In genomic region chr15:28096720-28097431, GRCh38 we compare ENCODE assay signal across 7 cellular contexts. TPM values are rescaled to one million over a fixed set of nuclear protein-coding genes. Genes with fewer than 3 reads are reported as not detected.
DNase-seq lines count a peak whose midpoint lies in the region; ATAC-seq, FAIRE-seq and TF ChIP-seq lines count a peak whose summit lies in the region.

No MANE protein-coding gene starts in this region.

- no peak for FAIRE-seq in kidney (lab: Jason Lieb, UNC)

- no peak for TF ChIP-seq EP300 in stomach (IDR thresholded peaks at IDR 0.05)

- H3K36me3 Mint-ChIP-seq in activated naive CD8-positive, alpha-beta T cell treated with anti-CD3 and anti-CD28 coated beads, Interleukin-2, amount 10 ng/mL, durations not matched to agents 7 days and 5 days: no peaks in the 10 kb centered on the region

- intact Hi-C loops in kidney (cut with DNase I) (no loop called here), stomach (cut with DNase I; ENCODE audit: low total_unique reads) (no loop called here)

- in situ Hi-C loops in GM13977 (cut with MboI; ENCODE audit: low pct_unique_long_range_greater_than_20kb, low sequenced_read_pairs, unreplicated experiment): no loop called here

- H3K9me3 ChIP-seq in kidney (ENCODE audit: control insufficient read depth in 1 of 2, low read length in 2 of 2) (no peaks in the 10 kb centered on the region), stomach (peaks cover 0 to 4% (median 1%) of the 10 kb centered on the region in 4 donors)

- TF ChIP-seq CTCF in kidney (IDR thresholded peaks at IDR 0.05; ENCODE audit: borderline replicate concordance, extremely low read depth, insufficient read depth): no peak
- no peak for TF ChIP-seq CTCF in stomach (IDR thresholded peaks at IDR 0.05)
- TF ChIP-seq CTCF in GM13977 (IDR thresholded peaks at IDR 0.05; ENCODE audit: extremely low read depth, insufficient read depth, missing control alignments): no peak

- peak overlapping the region; percentile 92 for H3K4me3 Mint-ChIP-seq in activated naive CD8-positive, alpha-beta T cell treated with anti-CD3 and anti-CD28 coated beads, Interleukin-2, amount 10 ng/mL, durations not matched to agents 7 days and 5 days

- no peak for TF ChIP-seq POLR2A in stomach (IDR thresholded peaks at IDR 0.05)

- ATAC-seq in HG02759 (IDR thresholded peaks at IDR 0.05; ENCODE audit: unreplicated experiment) (peak; percentile 3), GM21786 (IDR thresholded peaks at IDR 0.05; ENCODE audit: unreplicated experiment) (no peak)
- ATAC-seq in activated naive CD8-positive, alpha-beta T cell treated with anti-CD3 and anti-CD28 coated beads, Interleukin-2, amount 10 ng/mL, durations not matched to agents 7 days and 5 days (ENCODE audit: low read depth): no peak

- H3K4me1 ChIP-seq in kidney (ENCODE audit: control insufficient read depth in 1 of 2, insufficient read depth in 1 of 2, low read depth in 1 of 2, low read length in 2 of 2) (peaks cover 4 to 21% of the 10 kb centered on the region in 2 donors), stomach (peaks cover 46 to 51% (median 46%) of the 10 kb centered on the region in 4 donors)

- H3K36me3 ChIP-seq in kidney (ENCODE audit: control insufficient read depth in 1 of 2, insufficient read depth in 2 of 2, low read length in 2 of 2): no peaks in the 10 kb centered on the region
- no peaks in the 10 kb centered on the region for H3K36me3 ChIP-seq in stomach

- no peaks in the 10 kb centered on the region for H3K9me3 Mint-ChIP-seq in activated naive CD8-positive, alpha-beta T cell treated with anti-CD3 and anti-CD28 coated beads, Interleukin-2, amount 10 ng/mL, durations not matched to agents 7 days and 5 days

- peaks cover 5 to 96% (median 55%) of the 10 kb centered on the region in 3 donors for H3K27me3 ChIP-seq in stomach

- H3K4me1 Mint-ChIP-seq in activated naive CD8-positive, alpha-beta T cell treated with anti-CD3 and anti-CD28 coated beads, Interleukin-2, amount 10 ng/mL, durations not matched to agents 7 days and 5 days: peaks cover 24% of the 10 kb centered on the region

- H3K4me3 ChIP-seq in kidney (ENCODE audit: low read length in 2 of 2) (peak overlapping the region; percentile 67 to 77), stomach (peak overlapping the region; percentile 48 to 61 (median 52))

- H3K27ac ChIP-seq in kidney (ENCODE audit: low read depth in 2 of 2, low read length in 2 of 2) (no peak overlapping the region), stomach (peak overlapping the region in 4 of 5 donors; percentile 36 to 84 (median 77))

- no peak overlapping the region for H3K9ac ChIP-seq in kidney (ENCODE audit: low read length in 2 of 2)

- no peak for DNase-seq in activated naive CD8-positive, alpha-beta T cell treated with anti-CD3 and anti-CD28 coated beads, Interleukin-2, amount 10 ng/mL, durations not matched to agents 7 days and 5 days
- DNase-seq in kidney (peak; percentile 76), stomach (no peak), NCI-H2196 (lab: John Stamatoyannopoulos, UW; ENCODE audit: unreplicated experiment) (no peak), GM13977 (ENCODE audit: low spot score) (no peak)

- 4 to 21% (median 5%) methylated on average over 5 to 70 of the region's 70 CpGs for WGBS in stomach, 5 donors

- POLR2A ChIA-PET in activated naive CD8-positive, alpha-beta T cell treated with anti-CD3 and anti-CD28 coated beads, Interleukin-2, amount 10 ng/mL, durations not matched to agents 7 days and 5 days (lab: Charles Lee): no interaction called here

- H3K27ac Mint-ChIP-seq in activated naive CD8-positive, alpha-beta T cell treated with anti-CD3 and anti-CD28 coated beads, Interleukin-2, amount 10 ng/mL, durations not matched to agents 7 days and 5 days: no peak overlapping the region

- H3K27me3 Mint-ChIP-seq in activated naive CD8-positive, alpha-beta T cell treated with anti-CD3 and anti-CD28 coated beads, Interleukin-2, amount 10 ng/mL, durations not matched to agents 7 days and 5 days: peaks cover 62% of the 10 kb centered on the region

RNA-seq across cellular contexts. Expression of gene OCA2, which starts 2.2 kb away (rescaled TPM):
- total RNA-seq in activated naive CD8-positive, alpha-beta T cell treated with anti-CD3 and anti-CD28 coated beads, Interleukin-2, amount 10 ng/mL, durations not matched to agents 7 days and 5 days: not detected
- total RNA-seq in kidney (2.5 TPM), stomach (under 1 TPM in 2 of 5 donors, not detected in 3; 0.55 to 0.89 TPM)
- polyA plus RNA-seq in kidney (ENCODE audit: insufficient read depth, low read depth, low replicate concordance) (0.45 TPM), stomach (under 1 TPM in 2 of 3 donors, not detected in 1; 0.12 to 0.75 TPM)

Comparison
In these comparisons a context has a peak if more than half of its experiments do, and no peak if none do; other contexts are left out.
1. H3K27ac ChIP-seq: peak in stomach (4 of 5); none in kidney (0 of 2).